2 cellular contexts compared by ENCODE assay signal in the genomic region with DNA sequence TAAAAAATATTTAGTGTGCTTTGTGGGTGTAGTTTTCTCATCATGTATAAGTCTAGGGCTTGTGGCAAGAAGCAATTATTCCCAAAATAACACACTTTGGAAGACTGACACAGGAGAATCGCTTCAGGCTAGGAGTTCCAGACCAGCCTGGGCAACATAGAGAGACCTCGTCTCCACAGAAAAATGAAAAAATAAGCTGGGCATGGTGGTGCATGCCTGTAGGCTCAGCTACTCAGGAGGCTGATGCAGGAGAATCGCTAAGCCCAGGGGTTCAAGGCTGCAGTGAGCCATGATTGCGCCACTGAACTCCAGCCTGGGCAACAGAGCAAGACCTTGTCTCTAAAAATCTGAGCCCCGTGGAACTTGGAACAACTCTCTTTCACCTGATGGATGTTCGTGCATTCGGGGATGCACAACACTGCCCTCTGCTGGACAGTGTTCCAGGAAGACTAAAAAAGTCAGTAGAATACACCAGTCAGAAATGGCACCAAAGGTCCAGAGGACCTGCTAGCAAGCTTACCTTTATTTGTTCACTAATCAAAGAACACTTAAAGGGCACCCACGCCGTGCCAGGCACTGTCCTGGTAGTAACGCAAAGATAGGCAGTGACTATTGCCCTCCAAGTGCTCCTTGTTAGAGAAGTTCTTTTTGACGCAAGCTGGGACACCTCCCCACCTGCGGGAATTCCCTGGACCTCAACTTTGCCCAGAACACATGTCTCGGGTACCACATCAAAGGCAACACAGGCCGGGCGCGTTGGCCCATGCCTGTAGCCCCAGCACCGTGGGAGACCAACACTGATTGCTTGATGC.
TF ChIP-seq lines count a peak whose summit lies in the region.

No MANE protein-coding gene starts in this region.

TF ChIP-seq in SK-N-SH treated with all-trans-retinoic acid at 6 μM for 48 hours, 23 proteins besides CTCF, POLR2A, EP300 and RAD21 (continued from another document):
- TF ChIP-seq, protein P1, sequence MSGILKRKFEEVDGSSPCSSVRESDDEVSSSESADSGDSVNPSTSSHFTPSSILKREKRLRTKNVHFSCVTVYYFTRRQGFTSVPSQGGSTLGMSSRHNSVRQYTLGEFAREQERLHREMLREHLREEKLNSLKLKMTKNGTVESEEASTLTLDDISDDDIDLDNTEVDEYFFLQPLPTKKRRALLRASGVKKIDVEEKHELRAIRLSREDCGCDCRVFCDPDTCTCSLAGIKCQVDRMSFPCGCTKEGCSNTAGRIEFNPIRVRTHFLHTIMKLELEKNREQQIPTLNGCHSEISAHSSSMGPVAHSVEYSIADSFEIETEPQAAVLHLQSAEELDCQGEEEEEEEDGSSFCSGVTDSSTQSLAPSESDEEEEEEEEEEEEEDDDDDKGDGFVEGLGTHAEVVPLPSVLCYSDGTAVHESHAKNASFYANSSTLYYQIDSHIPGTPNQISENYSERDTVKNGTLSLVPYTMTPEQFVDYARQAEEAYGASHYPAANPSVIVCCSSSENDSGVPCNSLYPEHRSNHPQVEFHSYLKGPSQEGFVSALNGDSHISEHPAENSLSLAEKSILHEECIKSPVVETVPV (CRISPR knock-in tag; IDR thresholded peaks at IDR 0.05): no peak
- TF ChIP-seq ZNF70 (CRISPR knock-in tag; IDR thresholded peaks at IDR 0.05): no peak
- no peak for TF ChIP-seq ZNF565 (CRISPR knock-in tag; conservative IDR thresholded peaks at IDR 0.05; ENCODE audit: low read depth)
- no peak for TF ChIP-seq PPARA (CRISPR knock-in tag; IDR thresholded peaks at IDR 0.05; ENCODE audit: borderline replicate concordance)
- TF ChIP-seq ESRRG (CRISPR knock-in tag; IDR thresholded peaks at IDR 0.05): no peak
- no peak for TF ChIP-seq GLIS3 (CRISPR knock-in tag; IDR thresholded peaks at IDR 0.05)
- TF ChIP-seq, protein P2, sequence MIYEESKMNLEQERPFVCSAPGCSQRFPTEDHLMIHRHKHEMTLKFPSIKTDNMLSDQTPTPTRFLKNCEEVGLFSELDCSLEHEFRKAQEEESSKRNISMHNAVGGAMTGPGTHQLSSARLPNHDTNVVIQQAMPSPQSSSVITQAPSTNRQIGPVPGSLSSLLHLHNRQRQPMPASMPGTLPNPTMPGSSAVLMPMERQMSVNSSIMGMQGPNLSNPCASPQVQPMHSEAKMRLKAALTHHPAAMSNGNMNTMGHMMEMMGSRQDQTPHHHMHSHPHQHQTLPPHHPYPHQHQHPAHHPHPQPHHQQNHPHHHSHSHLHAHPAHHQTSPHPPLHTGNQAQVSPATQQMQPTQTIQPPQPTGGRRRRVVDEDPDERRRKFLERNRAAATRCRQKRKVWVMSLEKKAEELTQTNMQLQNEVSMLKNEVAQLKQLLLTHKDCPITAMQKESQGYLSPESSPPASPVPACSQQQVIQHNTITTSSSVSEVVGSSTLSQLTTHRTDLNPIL (CRISPR knock-in tag; IDR thresholded peaks at IDR 0.05; ENCODE audit: low read depth): no peak
- TF ChIP-seq, protein P3, sequence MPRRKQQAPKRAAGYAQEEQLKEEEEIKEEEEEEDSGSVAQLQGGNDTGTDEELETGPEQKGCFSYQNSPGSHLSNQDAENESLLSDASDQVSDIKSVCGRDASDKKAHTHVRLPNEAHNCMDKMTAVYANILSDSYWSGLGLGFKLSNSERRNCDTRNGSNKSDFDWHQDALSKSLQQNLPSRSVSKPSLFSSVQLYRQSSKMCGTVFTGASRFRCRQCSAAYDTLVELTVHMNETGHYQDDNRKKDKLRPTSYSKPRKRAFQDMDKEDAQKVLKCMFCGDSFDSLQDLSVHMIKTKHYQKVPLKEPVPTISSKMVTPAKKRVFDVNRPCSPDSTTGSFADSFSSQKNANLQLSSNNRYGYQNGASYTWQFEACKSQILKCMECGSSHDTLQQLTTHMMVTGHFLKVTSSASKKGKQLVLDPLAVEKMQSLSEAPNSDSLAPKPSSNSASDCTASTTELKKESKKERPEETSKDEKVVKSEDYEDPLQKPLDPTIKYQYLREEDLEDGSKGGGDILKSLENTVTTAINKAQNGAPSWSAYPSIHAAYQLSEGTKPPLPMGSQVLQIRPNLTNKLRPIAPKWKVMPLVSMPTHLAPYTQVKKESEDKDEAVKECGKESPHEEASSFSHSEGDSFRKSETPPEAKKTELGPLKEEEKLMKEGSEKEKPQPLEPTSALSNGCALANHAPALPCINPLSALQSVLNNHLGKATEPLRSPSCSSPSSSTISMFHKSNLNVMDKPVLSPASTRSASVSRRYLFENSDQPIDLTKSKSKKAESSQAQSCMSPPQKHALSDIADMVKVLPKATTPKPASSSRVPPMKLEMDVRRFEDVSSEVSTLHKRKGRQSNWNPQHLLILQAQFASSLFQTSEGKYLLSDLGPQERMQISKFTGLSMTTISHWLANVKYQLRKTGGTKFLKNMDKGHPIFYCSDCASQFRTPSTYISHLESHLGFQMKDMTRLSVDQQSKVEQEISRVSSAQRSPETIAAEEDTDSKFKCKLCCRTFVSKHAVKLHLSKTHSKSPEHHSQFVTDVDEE (CRISPR knock-in tag; IDR thresholded peaks at IDR 0.05): no peak
- no peak for TF ChIP-seq ZFP30 (CRISPR knock-in tag; IDR thresholded peaks at IDR 0.05)
- TF ChIP-seq, protein P4, sequence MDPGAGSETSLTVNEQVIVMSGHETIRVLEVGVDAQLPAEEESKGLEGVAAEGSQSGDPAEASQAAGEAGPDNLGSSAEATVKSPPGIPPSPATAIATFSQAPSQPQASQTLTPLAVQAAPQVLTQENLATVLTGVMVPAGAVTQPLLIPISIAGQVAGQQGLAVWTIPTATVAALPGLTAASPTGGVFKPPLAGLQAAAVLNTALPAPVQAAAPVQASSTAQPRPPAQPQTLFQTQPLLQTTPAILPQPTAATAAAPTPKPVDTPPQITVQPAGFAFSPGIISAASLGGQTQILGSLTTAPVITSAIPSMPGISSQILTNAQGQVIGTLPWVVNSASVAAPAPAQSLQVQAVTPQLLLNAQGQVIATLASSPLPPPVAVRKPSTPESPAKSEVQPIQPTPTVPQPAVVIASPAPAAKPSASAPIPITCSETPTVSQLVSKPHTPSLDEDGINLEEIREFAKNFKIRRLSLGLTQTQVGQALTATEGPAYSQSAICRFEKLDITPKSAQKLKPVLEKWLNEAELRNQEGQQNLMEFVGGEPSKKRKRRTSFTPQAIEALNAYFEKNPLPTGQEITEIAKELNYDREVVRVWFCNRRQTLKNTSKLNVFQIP (CRISPR knock-in tag; IDR thresholded peaks at IDR 0.05; ENCODE audit: borderline replicate concordance, low read depth): no peak
- TF ChIP-seq TCF4 (CRISPR knock-in tag; IDR thresholded peaks at IDR 0.05; ENCODE audit: borderline replicate concordance): no peak
- TF ChIP-seq ZNF8 (CRISPR knock-in tag; IDR thresholded peaks at IDR 0.05): no peak
- no peak for TF ChIP-seq OSR1 (CRISPR knock-in tag; IDR thresholded peaks at IDR 0.05)

TF ChIP-seq in GM12878, 131 proteins besides CTCF, POLR2A, EP300 and RAD21 (continued from another document):
- TF ChIP-seq CBFB (IDR thresholded peaks at IDR 0.05; ENCODE audit: low read depth) (peak; percentile 56; the same call in 1 of the 2 replicates), IKZF1 (conservative IDR thresholded peaks at IDR 0.05) (0 out of 2 replicates have a peak, but pooled peaks have one; percentile 13), SREBF1 (IDR thresholded peaks at IDR 0.05; ENCODE audit: low read length) (no peak), SMC3 (IDR thresholded peaks at IDR 0.05; ENCODE audit: borderline replicate concordance, low read length) (peak; percentile 45; the same call in 1 of the 2 replicates), EED (IDR thresholded peaks at IDR 0.05; ENCODE audit: low read depth) (peak; percentile 66), ZNF622 (IDR thresholded peaks at IDR 0.05) (no peak), CHD4 (IDR thresholded peaks at IDR 0.05) (no peak)
TF ChIP-seq in GM12878: peak in this region for 9.
